Comparison of ENCODE assay signal across 16 cellular contexts in the genomic region with DNA sequence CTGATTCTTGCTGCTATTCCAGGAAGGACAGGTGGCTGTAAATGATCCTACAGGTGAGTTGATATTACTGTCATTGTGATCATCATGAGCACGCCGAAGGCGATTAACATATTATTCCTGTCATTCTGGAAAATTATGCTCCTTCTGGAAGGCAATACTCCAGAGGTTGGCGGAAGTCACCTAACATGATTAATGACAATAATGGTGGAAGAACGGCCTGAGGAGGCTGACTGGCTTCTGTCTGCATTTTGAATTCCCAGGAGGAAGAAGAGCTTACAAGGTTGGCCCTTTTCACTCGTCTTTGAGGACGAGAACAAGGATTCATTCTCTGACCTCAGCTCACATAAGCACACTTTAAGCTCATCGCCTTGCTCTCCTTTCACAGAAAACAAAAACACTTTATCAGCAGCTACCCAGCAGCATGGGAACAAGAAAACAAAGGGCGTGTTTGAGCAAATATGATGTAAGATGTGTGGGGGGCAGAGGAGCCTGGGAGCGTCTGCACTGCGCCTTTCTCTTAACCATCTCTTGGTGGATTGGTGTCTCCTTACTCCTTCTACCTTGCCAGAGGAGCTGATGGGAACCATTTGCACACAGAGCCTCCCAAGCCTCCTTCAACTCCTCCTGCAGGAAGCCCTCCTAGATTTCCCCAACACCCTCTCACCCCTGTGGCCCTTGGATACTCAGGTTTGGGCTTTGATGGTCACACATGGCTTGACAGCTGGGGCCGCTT. TPM values are rescaled to one million over a fixed set of nuclear protein-coding genes. Genes with fewer than 3 reads are reported as not detected.
DNase-seq lines count a peak whose midpoint lies in the region; ATAC-seq and TF ChIP-seq lines count a peak whose summit lies in the region.
"Had no signal": no experiment of that assay in that cellular context is flagged by ENCODE, and none has a peak within 500 bp of the region (broad histone marks: within the 10 kb centered on the region; RNA-seq: fewer than 3 reads in every experiment).

No MANE protein-coding gene starts in this region.

- peaks cover 0 to 11% (median 10%) of the 10 kb centered on the region in 5 donors for H3K27me3 Mint-ChIP-seq in naive thymus-derived CD4-positive, alpha-beta T cell
- H3K27me3 Mint-ChIP-seq: activated naive CD8-positive, alpha-beta T cell had no signal

- H3F3A ChIP-seq in PC-9 (ENCODE audit: insufficient read depth, low read depth): peaks cover 46% of the 10 kb centered on the region

- H3K9me3 Mint-ChIP-seq in naive thymus-derived CD4-positive, alpha-beta T cell: no peaks in the 10 kb centered on the region
- H3K9me3 Mint-ChIP-seq: mesothelial cell of epicardium had no signal

- H3K9me3 ChIP-seq in HCT116 (ENCODE audit: control insufficient read depth in 1 of 2, insufficient read depth in 1 of 2, low read depth in 1 of 2, low read length in 2 of 2) (no peaks in the 10 kb centered on the region), PC-9 (ENCODE audit: insufficient read depth, low read depth) (no peaks in the 10 kb centered on the region), stomach (no peaks in the 10 kb centered on the region), mucosa of descending colon (no peaks in the 10 kb centered on the region)
- H3K9me3 ChIP-seq in naive thymus-derived CD4-positive, alpha-beta T cell (ENCODE audit: control insufficient read depth in 2 of 3, low read length in 3 of 3): no peaks in the 10 kb centered on the region

- H3K79me2 ChIP-seq in HCT116 (ENCODE audit: insufficient read depth, low read length): no peaks in the 10 kb centered on the region
- no peaks in the 10 kb centered on the region for H3K79me2 ChIP-seq in PC-9 (ENCODE audit: low read depth)

- intact Hi-C loops in HCT116 (cut with micrococcal nuclease): no loop called here
- intact Hi-C loops in PC-9 (cut with micrococcal nuclease; ENCODE audit: unreplicated experiment): no loop called here
- intact Hi-C loops in stomach (cut with DNase I; ENCODE audit: low total_unique reads): no loop called here
- intact Hi-C loops in mucosa of descending colon (cut with DNase I, micrococcal nuclease): no loop called here
- intact Hi-C loops in naive thymus-derived CD4-positive, alpha-beta T cell (cut with micrococcal nuclease): no loop called here

- no peaks in the 10 kb centered on the region for H3K27me3 ChIP-seq in HCT116 (ENCODE audit: insufficient read depth, low read length)
- no peaks in the 10 kb centered on the region for H3K27me3 ChIP-seq in PC-9 (ENCODE audit: insufficient read depth, low read depth)
- H3K27me3 ChIP-seq in stomach: peaks cover 0 to 8% (median 0%) of the 10 kb centered on the region in 3 donors
- H3K27me3 ChIP-seq in naive thymus-derived CD4-positive, alpha-beta T cell (ENCODE audit: control insufficient read depth in 2 of 2, insufficient read depth in 2 of 2, low read length in 2 of 2): no peaks in the 10 kb centered on the region

- no peak for TF ChIP-seq POLR2A in HCT116 (IDR thresholded peaks at IDR 0.05; ENCODE audit: borderline replicate concordance, extremely low read depth, insufficient read depth, insufficient read length)
- no peak for TF ChIP-seq POLR2A in stomach (IDR thresholded peaks at IDR 0.05)

- H3K4me3 ChIP-seq in HCT116 (replicated peaks in 1 of 2; ENCODE audit: low read depth in 1 of 2, low read length in 2 of 2) (no peak overlapping the region), PC-9 (no peak overlapping the region), stomach (no peak overlapping the region), mucosa of descending colon (no peak overlapping the region)
- H3K4me3 ChIP-seq in naive thymus-derived CD4-positive, alpha-beta T cell (ENCODE audit: low read length): no peak overlapping the region

- H3K27ac ChIP-seq in HCT116 (ENCODE audit: low read depth, low read length) (no peak overlapping the region), PC-9 (peak overlapping the region; percentile 68; the same call in 1 of the 2 replicates), stomach (peak overlapping the region in 2 of 5 donors; percentile 46 to 64)
- no peak overlapping the region for H3K27ac ChIP-seq in naive thymus-derived CD4-positive, alpha-beta T cell (ENCODE audit: low read depth, low read length)

- H2AFZ ChIP-seq in HCT116 (ENCODE audit: low read depth, low read length, poor library complexity, severe bottlenecking): no peak overlapping the region
- H2AFZ ChIP-seq in PC-9: no peak overlapping the region

- RAD21 ChIA-PET in HCT116 (lab: Charles Lee; ENCODE audit: low non-redundant PET in 1 of 2, low total read pairs in 2 of 2, uncharacterized antibody in 2 of 2, unreplicated experiment in 2 of 2): no interaction called here

- 70 to 78% (median 73%) methylated on average over 12 of the region's 12 CpGs for WGBS in stomach, 5 donors

- no peak for TF ChIP-seq CTCF in HCT116 (IDR thresholded peaks at IDR 0.05 in 2 of 3, conservative IDR thresholded peaks at IDR 0.05 in 1 of 3; ENCODE audit: borderline replicate concordance in 1 of 3, insufficient read depth in 1 of 3, low read depth in 2 of 3, low read length in 2 of 3)
- TF ChIP-seq CTCF in PC-9 (conservative IDR thresholded peaks at IDR 0.05): no peak
- TF ChIP-seq CTCF in stomach (IDR thresholded peaks at IDR 0.05): no peak
- no peak for TF ChIP-seq CTCF in mucosa of descending colon (IDR thresholded peaks at IDR 0.05)

- no peaks in the 10 kb centered on the region for H3K36me3 ChIP-seq in HCT116 (ENCODE audit: control insufficient read depth in 1 of 2, insufficient read depth in 2 of 2, low read length in 2 of 2)
- no peaks in the 10 kb centered on the region for H3K36me3 ChIP-seq in PC-9 (ENCODE audit: low read depth)
- no peaks in the 10 kb centered on the region for H3K36me3 ChIP-seq in stomach
- no peaks in the 10 kb centered on the region for H3K36me3 ChIP-seq in mucosa of descending colon (ENCODE audit: low read depth)
- H3K36me3 ChIP-seq in naive thymus-derived CD4-positive, alpha-beta T cell (ENCODE audit: control insufficient read depth in 2 of 3, insufficient read depth in 3 of 3, low read length in 3 of 3): no peaks in the 10 kb centered on the region

- H4K20me1 ChIP-seq in HCT116 (ENCODE audit: insufficient read depth) (no peaks in the 10 kb centered on the region), PC-9 (ENCODE audit: insufficient read depth) (no peaks in the 10 kb centered on the region)

- H3K27ac Mint-ChIP-seq in naive thymus-derived CD4-positive, alpha-beta T cell: no peak overlapping the region
- H3K27ac Mint-ChIP-seq: activated naive CD8-positive, alpha-beta T cell; mesothelial cell of epicardium had no signal

- peaks cover 36 to 81% of the 10 kb centered on the region in 2 experiments for H3K4me1 ChIP-seq in HCT116 (ENCODE audit: control insufficient read depth in 1 of 2, insufficient read depth in 2 of 2, low read length in 2 of 2)
- H3K4me1 ChIP-seq in PC-9 (replicated peaks; ENCODE audit: insufficient read depth): peaks cover 100% of the 10 kb centered on the region
- peaks cover 7 to 56% (median 31%) of the 10 kb centered on the region in 4 donors for H3K4me1 ChIP-seq in stomach
- H3K4me1 ChIP-seq in mucosa of descending colon (ENCODE audit: low read depth): peaks cover 40% of the 10 kb centered on the region
- H3K4me1 ChIP-seq in naive thymus-derived CD4-positive, alpha-beta T cell (ENCODE audit: control insufficient read depth in 2 of 2, insufficient read depth in 2 of 2, low read length in 2 of 2): no peaks in the 10 kb centered on the region

- no peak overlapping the region for H3K9ac ChIP-seq in HCT116 (ENCODE audit: low read length)

- POLR2A ChIA-PET in HCT116 (lab: Charles Lee): no interaction called here
- POLR2A ChIA-PET in PC-9 (lab: Charles Lee; ENCODE audit: unreplicated experiment): interaction anchor here (0.6 to 0.8 kb wide), 2 partner anchors 56 to 226 kb away, joined by 4 to 9 read pairs; partner anchors contain the start of gene IREB2
- POLR2A ChIA-PET in naive thymus-derived CD4-positive, alpha-beta T cell (lab: Charles Lee): interaction anchor here (0.6 kb wide), 1 partner anchor 12 kb away, joined by 3 read pairs; no protein-coding TSS in a partner anchor

- TF ChIP-seq RAD21 in HCT116 (IDR thresholded peaks at IDR 0.05; ENCODE audit: low read depth): no peak

- H3K4me2 ChIP-seq in HCT116 (ENCODE audit: low read length) (0 out of 2 replicates have a peak overlapping the region, but pooled peaks have one; percentile 75), PC-9 (peak overlapping the region; percentile 62)

- H3K9me2 ChIP-seq in HCT116 (ENCODE audit: insufficient read depth) (no peaks in the 10 kb centered on the region), PC-9 (ENCODE audit: insufficient read depth) (no peaks in the 10 kb centered on the region)

- ATAC-seq in HCT116 (no peak), mucosa of descending colon (no peak), HG03457 (IDR thresholded peaks at IDR 0.05; ENCODE audit: unreplicated experiment) (no peak)
- no peak for ATAC-seq in naive thymus-derived CD4-positive, alpha-beta T cell

- no peaks in the 10 kb centered on the region for H3K36me3 Mint-ChIP-seq in naive thymus-derived CD4-positive, alpha-beta T cell
- H3K36me3 Mint-ChIP-seq: activated naive CD8-positive, alpha-beta T cell; mesothelial cell of epicardium had no signal

- BruUV-seq in HCT116 (replicated peaks; lab: Mats Ljungman, UMichigan) (no TSS peak), PC-9 (replicated peaks; lab: Mats Ljungman, UMichigan) (no TSS peak)

- DNase-seq in HCT116 (ENCODE audit: low read depth, low spot score) (no peak), PC-9 (no peak), globus pallidus (ENCODE audit: low spot score) (peak; percentile 79), stomach (peak; percentile 17), mucosa of descending colon (no peak), NCI-H774 (lab: John Stamatoyannopoulos, UW) (no peak)
- DNase-seq in naive thymus-derived CD4-positive, alpha-beta T cell: no peak
- DNase-seq: activated T-cell treated with anti-CD3 and anti-CD28 coated beads for 4 hours; central memory CD4-positive, alpha-beta T cell; NCI-H2029 treated with DMSO at 0.1 percent for 48 hours; NCI-H748 treated with DMSO at 0.1 percent for 48 hours; T-helper 2 cell had no signal

- H3K4me1 Mint-ChIP-seq in naive thymus-derived CD4-positive, alpha-beta T cell: no peaks in the 10 kb centered on the region

- CTCF ChIA-PET in HCT116 (lab: Charles Lee): interaction anchor here (2.6 kb wide), 1 partner anchor 16 kb away, joined by 12 read pairs; no protein-coding TSS in a partner anchor
- CTCF ChIA-PET in PC-9 (lab: Charles Lee): no interaction called here
- CTCF ChIA-PET in naive thymus-derived CD4-positive, alpha-beta T cell (lab: Charles Lee): no interaction called here

- no peak overlapping the region for H3K4me3 Mint-ChIP-seq in naive thymus-derived CD4-positive, alpha-beta T cell
- H3K4me3 Mint-ChIP-seq: activated naive CD8-positive, alpha-beta T cell; mesothelial cell of epicardium had no signal

- no peak for TF ChIP-seq EP300 in stomach (IDR thresholded peaks at IDR 0.05)

RNA-seq across cellular contexts. Expression of gene ACSBG1, which starts 23.0 kb away (rescaled TPM):
- total RNA-seq in HCT116 (2021; ENCODE audit: unreplicated experiment): 0.71 TPM
- polyA plus RNA-seq in HCT116 (2012): 0.37 and 0.70 TPM in 2 replicates
- total RNA-seq in PC-9 (2021): 0.48 and 1.2 TPM in 2 replicates
- total RNA-seq in stomach: 1 to 10 TPM in 1 of 5 donors, under 1 TPM in 1, not detected in 3; under 0.01 to 1.5 TPM
- under 1 TPM; 0.12 to 0.30 (median 0.15) TPM for polyA plus RNA-seq in stomach
- total RNA-seq in mucosa of descending colon: 1 to 10 TPM in 1 of 3 donors, under 1 TPM in 2; 0.32 to 5.2 (median 0.53) TPM
- under 1 TPM in 1 of 5 experiments, not detected in 4; 0.39 TPM for total RNA-seq in naive thymus-derived CD4-positive, alpha-beta T cell
- polyA plus RNA-seq in naive thymus-derived CD4-positive, alpha-beta T cell: under 1 TPM in 1 of 2 donors, not detected in 1; 0.06 TPM

RNA-seq across cellular contexts. Expression of gene DNAJA4, which starts 53.0 kb away (rescaled TPM):
- total RNA-seq in HCT116 (2021; ENCODE audit: unreplicated experiment) (66.6 TPM), PC-9 (2021) (0.33 and 0.35 TPM in 2 replicates), stomach (10 to 100 TPM in 4 of 5 donors, not detected in 1; 30.3 to 53.6 (median 37.9) TPM), mucosa of descending colon (10 to 100 TPM; 33.8 to 52.8 (median 43.5) TPM)
- 34.6 and 39.8 TPM in 2 replicates for polyA plus RNA-seq in HCT116 (2012)
- 10 to 100 TPM; 11.4 to 12.9 (median 12.8) TPM for polyA plus RNA-seq in stomach
- 10 to 100 TPM; 28.3 to 44.7 (median 38.1) TPM for total RNA-seq in naive thymus-derived CD4-positive, alpha-beta T cell
- 10 to 100 TPM in 1 of 2 donors, 1 to 10 TPM in 1; 9.9 to 18.1 TPM for polyA plus RNA-seq in naive thymus-derived CD4-positive, alpha-beta T cell
- total RNA-seq: LHCN-M2 had no signal

Comparison
In these comparisons a context has a peak if more than half of its experiments do, and no peak if none do; other contexts are left out.
1. DNase-seq: peak in globus pallidus (single experiment) and stomach (single experiment); none in HCT116 (single experiment), PC-9 (0 of 2), mucosa of descending colon (0 of 3), NCI-H774 (single experiment) and naive thymus-derived CD4-positive, alpha-beta T cell (0 of 9).